9 cellular contexts compared by ENCODE assay signal in the genomic region with DNA sequence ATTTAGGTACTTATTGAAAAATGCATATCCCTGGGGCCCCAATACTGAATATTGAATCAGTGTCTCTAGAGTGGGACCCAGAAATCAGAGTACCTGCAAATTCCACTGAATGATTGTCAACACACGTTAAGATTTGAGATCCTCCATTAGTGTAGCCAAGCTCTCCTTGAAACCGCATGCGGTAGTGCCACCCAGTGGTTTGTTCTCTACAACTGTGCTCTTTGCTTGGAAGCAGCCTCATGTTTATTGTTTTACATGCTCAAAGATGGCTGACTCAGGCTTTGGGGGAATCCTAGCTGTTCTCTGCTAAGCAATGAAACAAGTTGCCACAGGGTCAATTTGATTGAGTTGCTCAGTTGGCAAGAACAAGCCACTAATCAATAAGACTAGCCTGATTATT.
DNase-seq lines count a peak whose midpoint lies in the region; ATAC-seq and TF ChIP-seq lines count a peak whose summit lies in the region.
"Had no signal": no experiment of that assay in that cellular context is flagged by ENCODE, and none has a peak within 500 bp of the region (broad histone marks: within the 10 kb centered on the region; RNA-seq: fewer than 3 reads in every experiment).

No MANE protein-coding gene starts in this region.

- no peak overlapping the region for H3K9ac ChIP-seq in Loucy (ENCODE audit: low read depth, low read length, poor library complexity, severe bottlenecking)

- H3K36me3 ChIP-seq in Loucy (ENCODE audit: insufficient read depth, low read length): no peaks in the 10 kb centered on the region
- H3K36me3 ChIP-seq: neutrophil had no signal

- H3K27me3 ChIP-seq in Loucy (ENCODE audit: insufficient read depth, low read length, poor library complexity, severe bottlenecking): no peaks in the 10 kb centered on the region
- H3K27me3 ChIP-seq: neutrophil had no signal

- H3K4me3 ChIP-seq in Loucy (ENCODE audit: low read length, poor library complexity, severe bottlenecking) (no peak overlapping the region), skeletal muscle cell (ENCODE audit: low read depth, low read length) (no peak overlapping the region)

- no peak overlapping the region for H3K4me3 Mint-ChIP-seq in activated CD4-positive, alpha-beta T cell treated with anti-CD3 and anti-CD28 coated beads, Interleukin-2, amount 10 ng/mL, durations not matched to agents 24 days and 14 days

- no peaks in the 10 kb centered on the region for H3K9me3 Mint-ChIP-seq in activated CD4-positive, alpha-beta T cell treated with anti-CD3 and anti-CD28 coated beads, Interleukin-2, amount 10 ng/mL, durations not matched to agents 24 days and 14 days

- H3K27ac Mint-ChIP-seq in activated CD4-positive, alpha-beta T cell treated with anti-CD3 and anti-CD28 coated beads, Interleukin-2, amount 10 ng/mL, durations not matched to agents 24 days and 14 days: no peak overlapping the region

- no peaks in the 10 kb centered on the region for H3K79me2 ChIP-seq in Loucy (ENCODE audit: insufficient read depth, low read length)

- no peaks in the 10 kb centered on the region for H4K20me1 ChIP-seq in Loucy (ENCODE audit: insufficient read depth, low read length, poor library complexity, severe bottlenecking)

- H3K4me1 ChIP-seq in Loucy (ENCODE audit: insufficient read depth, low read length, poor library complexity, severe bottlenecking): no peaks in the 10 kb centered on the region

- H3F3A ChIP-seq in Loucy (ENCODE audit: low read depth): no peaks in the 10 kb centered on the region

- TF ChIP-seq CTCF in Loucy (conservative IDR thresholded peaks at IDR 0.05; ENCODE audit: low read length): peak; percentile 53

- H3K27me3 Mint-ChIP-seq in activated CD4-positive, alpha-beta T cell treated with anti-CD3 and anti-CD28 coated beads, Interleukin-2, amount 10 ng/mL, durations not matched to agents 24 days and 14 days: peaks cover 12% of the 10 kb centered on the region

- no peaks in the 10 kb centered on the region for H3K4me1 Mint-ChIP-seq in activated CD4-positive, alpha-beta T cell treated with anti-CD3 and anti-CD28 coated beads, Interleukin-2, amount 10 ng/mL, durations not matched to agents 24 days and 14 days

- H3K9me2 ChIP-seq in Loucy (replicated peaks; ENCODE audit: low read depth, low read length): no peaks in the 10 kb centered on the region

- H3K9me3 ChIP-seq in Loucy (ENCODE audit: insufficient read depth, low read depth, low read length): no peaks in the 10 kb centered on the region
- H3K9me3 ChIP-seq: neutrophil had no signal

- no peaks in the 10 kb centered on the region for H3K36me3 Mint-ChIP-seq in activated CD4-positive, alpha-beta T cell treated with anti-CD3 and anti-CD28 coated beads, Interleukin-2, amount 10 ng/mL, durations not matched to agents 24 days and 14 days (ENCODE audit: low read depth)

- ATAC-seq in GM21447 (IDR thresholded peaks at IDR 0.05; ENCODE audit: unreplicated experiment) (peak; percentile 73), Right ventricle myocardium superior (ENCODE audit: poor library complexity) (peak; percentile 91), GM21619 (IDR thresholded peaks at IDR 0.05; ENCODE audit: unreplicated experiment) (no peak), HG02840 (IDR thresholded peaks at IDR 0.05; ENCODE audit: low FRiP score, unreplicated experiment) (no peak)

- H2AFZ ChIP-seq in Loucy (ENCODE audit: low read length): no peak overlapping the region

- DNase-seq in ELR (ENCODE audit: low read depth) (peak; percentile 6), Right ventricle myocardium superior (peak; percentile 67), skeletal muscle cell (ENCODE audit: low read depth) (peak; percentile 43)
- peak; percentile 67 for DNase-seq in activated CD4-positive, alpha-beta T cell treated with anti-CD3 and anti-CD28 coated beads, Interleukin-2, amount 10 ng/mL, durations not matched to agents 24 days and 14 days

- no peak overlapping the region for H3K4me2 ChIP-seq in Loucy (ENCODE audit: low read depth, low read length, poor library complexity, severe bottlenecking)

- intact Hi-C loops in activated CD4-positive, alpha-beta T cell treated with anti-CD3 and anti-CD28 coated beads, Interleukin-2, amount 10 ng/mL, durations not matched to agents 24 days and 14 days (cut with micrococcal nuclease): no loop called here
- intact Hi-C loops in Right ventricle myocardium superior (cut with DNase I): loop anchor here (10.0 kb wide), 1 partner anchor 443 kb away; no protein-coding TSS in a partner anchor

Comparison
In these comparisons a context has a peak if more than half of its experiments do, and no peak if none do; other contexts are left out.
1. DNase-seq: peak in every context shown above with its lines; median percentile 67 in activated CD4-positive, alpha-beta T cell treated with anti-CD3 and anti-CD28 coated beads, Interleukin-2, amount 10 ng/mL, durations not matched to agents 24 days and 14 days; 67 in Right ventricle myocardium superior; 43 in skeletal muscle cell; 6 in ELR.
2. ATAC-seq: peak in GM21447 (single experiment) and Right ventricle myocardium superior (single experiment); none in GM21619 (single experiment) and HG02840 (single experiment).